Comparison of ENCODE assay signal across 15 cellular contexts in genomic region chr15:31463521-31464102, GRCh38.
"Had no signal": no experiment of that assay in that cellular context is flagged by ENCODE, and none has a peak within 500 bp of the region (broad histone marks: within the 10 kb centered on the region; RNA-seq: fewer than 3 reads in every experiment).

No MANE protein-coding gene starts in this region.

- ATAC-seq: gastroesophageal sphincter; left ventricle myocardium superior; SK-N-SH treated with all-trans-retinoic acid at 6 μM for 48 hours; stimulated activated naive CD8-positive, alpha-beta T cell treated with anti-CD3 and anti-CD28 coated beads, Interleukin-15, Interleukin-2, amounts not matched to agents 100 U/mL and 50 U/mL, for 24 hours; WTC11 had no signal

- H3K4me3 Mint-ChIP-seq: activated CD4-positive, alpha-beta T cell treated with anti-CD3 and anti-CD28 coated beads, Interleukin-2, amount 10 ng/mL, durations not matched to agents 24 days and 14 days; neural progenitor cell; T-helper 1 cell treated with Interleukin-12 subunit alpha and Interleukin-12 subunit beta and Interleukin-4 antibody, amounts not matched to agents 30 μg/mL and 1 μg/mL, for 36 hours; WTC11 had no signal

- H3K9me3 Mint-ChIP-seq: activated CD4-positive, alpha-beta T cell treated with anti-CD3 and anti-CD28 coated beads, Interleukin-2, amount 10 ng/mL, durations not matched to agents 24 days and 14 days; neural progenitor cell; T-helper 1 cell treated with Interleukin-12 subunit alpha and Interleukin-12 subunit beta and Interleukin-4 antibody, amounts not matched to agents 30 μg/mL and 1 μg/mL, for 36 hours; WTC11 had no signal

- H3K27ac Mint-ChIP-seq: activated CD4-positive, alpha-beta T cell treated with anti-CD3 and anti-CD28 coated beads, Interleukin-2, amount 10 ng/mL, durations not matched to agents 24 days and 14 days; neural progenitor cell; T-helper 1 cell treated with Interleukin-12 subunit alpha and Interleukin-12 subunit beta and Interleukin-4 antibody, amounts not matched to agents 30 μg/mL and 1 μg/mL, for 36 hours; WTC11 had no signal

- H3K27me3 Mint-ChIP-seq: activated CD4-positive, alpha-beta T cell treated with anti-CD3 and anti-CD28 coated beads, Interleukin-2, amount 10 ng/mL, durations not matched to agents 24 days and 14 days had no signal

- H3K27ac ChIP-seq: cardiac muscle cell, epithelial cell of prostate, gastroesophageal sphincter, neural progenitor cell, testis, uterus had no signal

- H3K9me3 ChIP-seq: gastroesophageal sphincter, testis, uterus had no signal

- H3K36me3 Mint-ChIP-seq: neural progenitor cell, WTC11 had no signal

- H3K27me3 ChIP-seq: cardiac muscle cell, neural progenitor cell, testis, uterus had no signal

- H3K36me3 ChIP-seq: cardiac muscle cell, gastroesophageal sphincter, neural progenitor cell, uterus had no signal

- H3K4me1 Mint-ChIP-seq: WTC11 had no signal

- H3K4me3 ChIP-seq: cardiac muscle cell, gastroesophageal sphincter, neural progenitor cell, testis, uterus had no signal

- DNase-seq: activated CD4-positive, alpha-beta T cell treated with anti-CD3 and anti-CD28 coated beads, Interleukin-2, amount 10 ng/mL, durations not matched to agents 24 days and 14 days; effector CD8-positive, alpha-beta T cell; islet precursor cell; left ventricle myocardium superior; stimulated activated CD4-positive, alpha-beta T cell treated with anti-CD3 and anti-CD28 coated beads, Interleukin-2, amount 100 ng/mL, for 24 hours; stimulated activated naive CD8-positive, alpha-beta T cell treated with anti-CD3 and anti-CD28 coated beads, Interleukin-15, Interleukin-2, amounts not matched to agents 100 U/mL and 50 U/mL, for 24 hours; testis had no signal

- H3K4me1 ChIP-seq: gastroesophageal sphincter, neural progenitor cell, testis, uterus had no signal
